ENCODE assay signal across 32 cellular contexts in genomic region chr10:1390200-1390599, GRCh38.
"Had no signal": no experiment of that assay in that cellular context is flagged by ENCODE, and none has a peak within 500 bp of the region (broad histone marks: within the 10 kb centered on the region; RNA-seq: fewer than 3 reads in every experiment).

No MANE protein-coding gene starts in this region.

- DNase-seq: activated B cell treated with CpG ODN at 0.5 μM for 24 hours; activated CD4-positive, alpha-beta T cell treated with anti-CD3 and anti-CD28 coated beads for 48 hours; activated CD4-positive, alpha-beta T cell treated with anti-CD3 and anti-CD28 coated beads, Interleukin-2, amount 50 U/mL, for 1 hour; activated CD4-positive, alpha-beta T cell treated with anti-CD3 and anti-CD28 coated beads, Interleukin-2, amount 50 U/mL, for 48 hours; activated CD8-positive, alpha-beta memory T cell treated with anti-CD3 and anti-CD28 coated beads, Interleukin-2, amount 50 U/mL, for 48 hours; activated CD8-positive, alpha-beta T cell treated with anti-CD3 and anti-CD28 coated beads for 36 hours; activated gamma-delta T cell; activated naive CD4-positive, alpha-beta T cell; activated naive CD4-positive, alpha-beta T cell treated with anti-CD3 and anti-CD28 coated beads, Interleukin-2, amount 10 ng/mL, durations not matched to agents 7 days and 5 days; activated T-cell treated with anti-CD3 and anti-CD28 coated beads for 4 hours; activated T-cell treated with anti-CD3 and anti-CD28 coated beads, Interleukin-2, amount 50 U/mL, for 72 hours; amniotic stem cell; aorta; body of pancreas; caudate nucleus; cortex of kidney; dermis blood vessel endothelial cell; effector CD4-positive, alpha-beta T cell; effector memory CD8-positive, alpha-beta T cell; erythroblast; esophagus squamous epithelium; foreskin melanocyte; SW 1271; T-cell; T1000; WERI-Rb-1 had no signal

- H3K4me3 Mint-ChIP-seq: activated B cell treated with CpG ODN at 0.5 μM for 24 hours; activated CD8-positive, alpha-beta T cell treated with anti-CD3 and anti-CD28 coated beads for 36 hours; activated naive CD4-positive, alpha-beta T cell treated with anti-CD3 and anti-CD28 coated beads, Interleukin-2, amount 10 ng/mL, durations not matched to agents 7 days and 5 days; activated T-cell treated with anti-CD3 and anti-CD28 coated beads, Interleukin-2, amount 50 U/mL, for 24 hours; activated T-cell treated with anti-CD3 and anti-CD28 coated beads, Interleukin-2, amount 50 U/mL, for 72 hours; effector memory CD8-positive, alpha-beta T cell; T-cell; T-helper 1 cell treated with Interleukin-12 subunit alpha and Interleukin-12 subunit beta and Interleukin-4 antibody, amounts not matched to agents 30 μg/mL and 1 μg/mL, for 36 hours; T-helper 2 cell treated with Interferon-gamma antibody and Interleukin-4, amounts not matched to agents 5 μg/mL and 100 μg/mL, for 36 hours had no signal

- H3K9me3 ChIP-seq: body of pancreas, esophagus squamous epithelium had no signal

- H3K4me1 ChIP-seq: body of pancreas, esophagus squamous epithelium, gastroesophageal sphincter had no signal

- H3K9me3 Mint-ChIP-seq: activated CD8-positive, alpha-beta T cell treated with anti-CD3 and anti-CD28 coated beads for 36 hours; activated naive CD4-positive, alpha-beta T cell treated with anti-CD3 and anti-CD28 coated beads, Interleukin-2, amount 10 ng/mL, durations not matched to agents 7 days and 5 days; activated naive CD4-positive, alpha-beta T cell treated with anti-CD3 and anti-CD28 coated beads, Interleukin-2, amount 50 U/mL, for 72 hours; activated T-cell treated with anti-CD3 and anti-CD28 coated beads, Interleukin-2, amount 50 U/mL, for 24 hours; activated T-cell treated with anti-CD3 and anti-CD28 coated beads, Interleukin-2, amount 50 U/mL, for 72 hours; effector memory CD8-positive, alpha-beta T cell; T-cell; T-helper 1 cell treated with Interleukin-12 subunit alpha and Interleukin-12 subunit beta and Interleukin-4 antibody, amounts not matched to agents 30 μg/mL and 1 μg/mL, for 36 hours; T-helper 2 cell treated with Interferon-gamma antibody and Interleukin-4, amounts not matched to agents 5 μg/mL and 100 μg/mL, for 36 hours had no signal

- H3K27ac Mint-ChIP-seq: activated B cell treated with CpG ODN at 0.5 μM for 24 hours; activated CD8-positive, alpha-beta T cell treated with anti-CD3 and anti-CD28 coated beads for 36 hours; activated naive CD4-positive, alpha-beta T cell treated with anti-CD3 and anti-CD28 coated beads, Interleukin-2, amount 10 ng/mL, durations not matched to agents 7 days and 5 days; activated naive CD4-positive, alpha-beta T cell treated with anti-CD3 and anti-CD28 coated beads, Interleukin-2, amount 50 U/mL, for 72 hours; activated T-cell treated with anti-CD3 and anti-CD28 coated beads, Interleukin-2, amount 50 U/mL, for 24 hours; activated T-cell treated with anti-CD3 and anti-CD28 coated beads, Interleukin-2, amount 50 U/mL, for 72 hours; effector memory CD8-positive, alpha-beta T cell; T-cell; T-helper 1 cell treated with Interleukin-12 subunit alpha and Interleukin-12 subunit beta and Interleukin-4 antibody, amounts not matched to agents 30 μg/mL and 1 μg/mL, for 36 hours; T-helper 2 cell treated with Interferon-gamma antibody and Interleukin-4, amounts not matched to agents 5 μg/mL and 100 μg/mL, for 36 hours had no signal

- H3K36me3 Mint-ChIP-seq: activated naive CD4-positive, alpha-beta T cell treated with anti-CD3 and anti-CD28 coated beads, Interleukin-2, amount 10 ng/mL, durations not matched to agents 7 days and 5 days; activated naive CD4-positive, alpha-beta T cell treated with anti-CD3 and anti-CD28 coated beads, Interleukin-2, amount 50 U/mL, for 72 hours; T-cell had no signal

- ATAC-seq: activated CD4-positive, CD25-positive, alpha-beta regulatory T cell treated with anti-CD3 and anti-CD28 coated beads, Interleukin-2, amount 50 U/mL, for 24 hours; activated CD8-positive, alpha-beta T cell treated with anti-CD3 and anti-CD28 coated beads for 36 hours; activated naive CD4-positive, alpha-beta T cell treated with anti-CD3 and anti-CD28 coated beads, Interleukin-2, amount 50 U/mL, for 72 hours; activated T-cell treated with anti-CD3 and anti-CD28 coated beads, Interleukin-2, amount 50 U/mL, for 72 hours; body of pancreas; effector memory CD8-positive, alpha-beta T cell; gastroesophageal sphincter; T-cell had no signal

- H3K36me3 ChIP-seq: esophagus squamous epithelium, gastroesophageal sphincter, WERI-Rb-1 had no signal

- H3K27ac ChIP-seq: body of pancreas, esophagus squamous epithelium, gastroesophageal sphincter, WERI-Rb-1 had no signal

- H3K4me1 Mint-ChIP-seq: activated B cell treated with CpG ODN at 0.5 μM for 24 hours; activated naive CD4-positive, alpha-beta T cell treated with anti-CD3 and anti-CD28 coated beads, Interleukin-2, amount 10 ng/mL, durations not matched to agents 7 days and 5 days; T-cell had no signal

- H3K27me3 ChIP-seq: esophagus squamous epithelium, gastroesophageal sphincter had no signal

- H3K27me3 Mint-ChIP-seq: activated B cell treated with CpG ODN at 0.5 μM for 24 hours; activated naive CD4-positive, alpha-beta T cell treated with anti-CD3 and anti-CD28 coated beads, Interleukin-2, amount 10 ng/mL, durations not matched to agents 7 days and 5 days; T-cell had no signal

- H3K4me3 ChIP-seq: body of pancreas, esophagus squamous epithelium, gastroesophageal sphincter had no signal
